19 cellular contexts compared by ENCODE assay signal in genomic region chr17:40663252-40663651, GRCh38. TPM values are rescaled to one million over a fixed set of nuclear protein-coding genes. Genes with fewer than 3 reads are reported as not detected.
DNase-seq lines count a peak whose midpoint lies in the region; ATAC-seq and TF ChIP-seq lines count a peak whose summit lies in the region.
"Had no signal": no experiment of that assay in that cellular context is flagged by ENCODE, and none has a peak within 500 bp of the region (broad histone marks: within the 10 kb centered on the region; RNA-seq: fewer than 3 reads in every experiment).

No MANE protein-coding gene starts in this region.

- H4K8ac ChIP-seq in mesendoderm (ENCODE audit: low read depth, low read length) = no peak overlapping the region

- WGBS in mesendoderm (ENCODE audit: extremely low coverage, insufficient coverage, low lambda C conversion rate) = no CpG with 5 or more reads among the region's 3 CpGs
- WGBS in tibial nerve, 2 donors = 70 to 72% methylated on average over 3 of the region's 3 CpGs

- H3K9ac ChIP-seq in mesendoderm (ENCODE audit: low read length) = no peak overlapping the region
- H3K9ac ChIP-seq: BLaER1, KMS-11 had no signal

- H3K4me3 ChIP-seq in Panc1 (ENCODE audit: low read depth in 2 of 2, low read length in 2 of 2) (no peak overlapping the region), mesendoderm (ENCODE audit: low read length) (no peak overlapping the region), foreskin fibroblast (ENCODE audit: low read depth in 1 of 2, low read length in 2 of 2) (no peak overlapping the region), tibial nerve (no peak overlapping the region)
- H3K4me3 ChIP-seq: A549, BLaER1 had no signal

- H3K27me3 ChIP-seq in Panc1 (ENCODE audit: control insufficient read depth, insufficient read depth, low read length) (peaks cover 13% of the 10 kb centered on the region), mesendoderm (ENCODE audit: insufficient read depth, low read length, poor library complexity) (no peaks in the 10 kb centered on the region), tibial nerve (peaks cover 0 to 6% of the 10 kb centered on the region in 2 donors)
- H3K27me3 ChIP-seq: BLaER1 had no signal

- ATAC-seq in Panc1 = peak; percentile 34; the same call in 1 of the 2 replicates
- ATAC-seq in GM18511 (IDR thresholded peaks at IDR 0.05; ENCODE audit: unreplicated experiment) = no peak
- ATAC-seq in HG03280 (IDR thresholded peaks at IDR 0.05; ENCODE audit: unreplicated experiment) = no peak

- no peaks in the 10 kb centered on the region for H3K79me1 ChIP-seq in mesendoderm (ENCODE audit: low read length)

- BruUV-seq in Panc1 (replicated peaks; lab: Mats Ljungman, UMichigan) = no TSS peak

- H3K36me3 ChIP-seq in Panc1 (ENCODE audit: control insufficient read depth, insufficient read depth, low read length) (no peaks in the 10 kb centered on the region), mesendoderm (ENCODE audit: control insufficient read depth, insufficient read depth, low read length) (no peaks in the 10 kb centered on the region), tibial nerve (no peaks in the 10 kb centered on the region)
- H3K36me3 ChIP-seq: BLaER1 had no signal

- no peak overlapping the region for H3K18ac ChIP-seq in mesendoderm (ENCODE audit: low read length)

- intact Hi-C loops in Panc1 (cut with micrococcal nuclease; ENCODE audit: unreplicated experiment) = no loop called here

- POLR2A ChIA-PET in Panc1 (lab: Charles Lee) = no interaction called here

- no peak overlapping the region for H2BK15ac ChIP-seq in mesendoderm (replicated peaks; ENCODE audit: low read depth)

- no peak for TF ChIP-seq CTCF in Panc1 (IDR thresholded peaks at IDR 0.05)
- no peak for TF ChIP-seq CTCF in foreskin fibroblast (IDR thresholded peaks at IDR 0.05; ENCODE audit: low read depth, low read length)
- TF ChIP-seq CTCF in tibial nerve (IDR thresholded peaks at IDR 0.05) = no peak

- H3K27ac ChIP-seq in Panc1 (ENCODE audit: low read length) (no peak overlapping the region), mesendoderm (ENCODE audit: low read depth, low read length) (no peak overlapping the region), tibial nerve (peak overlapping the region in 1 of 4 donors; percentile 26)
- H3K27ac ChIP-seq: A549, BLaER1, KMS-11 had no signal

- TF ChIP-seq POLR2A in tibial nerve (IDR thresholded peaks at IDR 0.05) = no peak

- in situ Hi-C loops in Panc1 (cut with HindIII; ENCODE audit: low pct_unique_long_range_greater_than_20kb, low sequenced_read_pairs) = no loop called here

- H3K79me2 ChIP-seq in mesendoderm (ENCODE audit: control insufficient read depth, insufficient read depth, low read length) = no peaks in the 10 kb centered on the region

- H3K9me3 ChIP-seq in Panc1 (ENCODE audit: control insufficient read depth, insufficient read depth, low read depth, low read length) = no peaks in the 10 kb centered on the region
- no peaks in the 10 kb centered on the region for H3K9me3 ChIP-seq in tibial nerve
- H3K9me3 ChIP-seq: A549, BLaER1, Caco-2 had no signal

- no peak for TF ChIP-seq EP300 in tibial nerve (IDR thresholded peaks at IDR 0.05)

- no peak overlapping the region for H3K56ac ChIP-seq in mesendoderm (ENCODE audit: low read length)

- H2BK120ac ChIP-seq in mesendoderm (ENCODE audit: low read depth, low read length) = no peak overlapping the region

- H4K5ac ChIP-seq in mesendoderm (ENCODE audit: low read length) = no peak overlapping the region

- H2AK5ac ChIP-seq in mesendoderm (ENCODE audit: low read length) = no peak overlapping the region

- no peak overlapping the region for H2BK5ac ChIP-seq in mesendoderm (ENCODE audit: low read length)

- CTCF ChIA-PET in Panc1 (lab: Charles Lee) = no interaction called here

- no peak overlapping the region for H3K4me2 ChIP-seq in mesendoderm (ENCODE audit: low read length)
- H3K4me2 ChIP-seq: A549, BLaER1, KMS-11 had no signal

- H3K4me1 ChIP-seq in Panc1 (ENCODE audit: control insufficient read depth, insufficient read depth, low read length) (0 out of 2 replicates have a peak, but pooled peaks cover 3% of the 10 kb centered on the region), mesendoderm (ENCODE audit: control insufficient read depth, low read depth, low read length) (no peaks in the 10 kb centered on the region), tibial nerve (no peaks in the 10 kb centered on the region)
- H3K4me1 ChIP-seq: BLaER1 had no signal

- DNase-seq in ELF-1 (ENCODE audit: low read depth, low spot score) (peak; percentile 66), Panc1 (ENCODE audit: low read depth, low spot score) (no peak), cerebellar cortex (ENCODE audit: low spot score) (peak; percentile 42), mesendoderm (peak; percentile 55), foreskin fibroblast (no peak), tibial nerve (ENCODE audit: low spot score in 2 of 2) (no peak)
- DNase-seq: AML-193; Caco-2; CD8-positive, alpha-beta memory T cell; DND-41; HCEC 1CT had no signal

- H3K4ac ChIP-seq in mesendoderm (ENCODE audit: low read depth, low read length) = no peak overlapping the region

- H3K23ac ChIP-seq in mesendoderm (ENCODE audit: low read length) = no peak overlapping the region

RNA-seq across cellular contexts. Expression of gene KRT222, which starts 1.7 kb away (rescaled TPM):
- not detected for total RNA-seq in Panc1 (2021; ENCODE audit: unreplicated experiment)
- not detected for polyA plus RNA-seq in Panc1 (2012; ENCODE audit: insufficient read length)
- 0.48 TPM for polyA plus RNA-seq in mesendoderm (2013, experiment 1 of 2)
- polyA plus RNA-seq in mesendoderm (2013, experiment 2 of 2) = 0.50 TPM
- 10 to 100 TPM in 1 of 4 donors, 1 to 10 TPM in 3; 2.7 to 17.9 (median 7.6) TPM for total RNA-seq in tibial nerve
- total RNA-seq: Caco-2; CD8-positive, alpha-beta memory T cell; HT-29 had no signal
- polyA plus RNA-seq: CD8-positive, alpha-beta memory T cell; IgD-negative memory B cell had no signal

RNA-seq across cellular contexts. Expression of gene SMARCE1, which starts 15.6 kb away (rescaled TPM):
- total RNA-seq in Panc1 (2021; ENCODE audit: unreplicated experiment) (129 TPM), tibial nerve (100 to 1,000 TPM in 1 of 4 donors, 10 to 100 TPM in 3; 67.2 to 113 (median 95.1) TPM)
- polyA plus RNA-seq in Panc1 (2012; ENCODE audit: insufficient read length) = 126 TPM
- polyA plus RNA-seq in mesendoderm (2013, experiment 1 of 2) = 143 TPM
- 146 TPM for polyA plus RNA-seq in mesendoderm (2013, experiment 2 of 2)

RNA-seq across cellular contexts. Expression of gene KRT24, which starts 40.3 kb away (rescaled TPM):
- total RNA-seq in Panc1 (2021; ENCODE audit: unreplicated experiment) (not detected), tibial nerve (under 1 TPM in 1 of 4 donors, not detected in 3; 0.20 TPM)
- not detected for polyA plus RNA-seq in Panc1 (2012; ENCODE audit: insufficient read length)
- polyA plus RNA-seq in mesendoderm (2013, experiment 1 of 2) = not detected
- not detected for polyA plus RNA-seq in mesendoderm (2013, experiment 2 of 2)
- total RNA-seq: CD8-positive, alpha-beta memory T cell; H4; HT-29 had no signal
- polyA plus RNA-seq: A549; CD8-positive, alpha-beta memory T cell; IgD-negative memory B cell had no signal

Comparison
In these comparisons a context has a peak if more than half of its experiments do, and no peak if none do; other contexts are left out.
1. DNase-seq: peak in ELF-1 (single experiment), cerebellar cortex (single experiment) and mesendoderm (single experiment); none in Panc1 (single experiment), foreskin fibroblast (0 of 2) and tibial nerve (0 of 2).